ENCODE assay signal across 9 cellular contexts in the genomic region with DNA sequence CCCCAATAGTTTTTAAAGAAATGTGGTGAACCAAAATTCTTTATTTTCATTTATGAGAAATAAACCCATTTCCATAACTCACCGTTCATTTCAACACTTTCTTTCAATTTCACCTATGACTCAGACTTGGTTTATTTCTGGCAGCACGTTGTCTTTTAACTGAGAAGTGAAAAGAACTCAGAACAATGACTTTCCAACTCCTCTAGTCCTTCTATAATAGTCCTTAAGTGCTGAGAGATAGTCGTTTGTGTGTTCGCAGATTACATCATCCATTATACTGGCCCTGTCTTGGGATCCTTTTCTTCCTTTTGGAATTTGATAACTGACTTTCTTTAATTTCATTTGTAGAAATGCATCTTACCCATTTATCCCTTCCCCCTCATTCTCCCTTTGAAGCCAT.
DNase-seq lines count a peak whose midpoint lies in the region; ATAC-seq and TF ChIP-seq lines count a peak whose summit lies in the region.
"Had no signal": no experiment of that assay in that cellular context is flagged by ENCODE, and none has a peak within 500 bp of the region (broad histone marks: within the 10 kb centered on the region; RNA-seq: fewer than 3 reads in every experiment).

No MANE protein-coding gene starts in this region.

- no peak overlapping the region for H3K27ac Mint-ChIP-seq in progenitor cell of endocrine pancreas
- H3K27ac Mint-ChIP-seq in GM23338, result no peak overlapping the region

- H3K27me3 ChIP-seq in adipocyte (replicated peaks; ENCODE audit: control insufficient read depth, insufficient read depth, low read length), result no peaks in the 10 kb centered on the region
- no peaks in the 10 kb centered on the region for H3K27me3 ChIP-seq in GM23338 (ENCODE audit: insufficient read depth)

- TF ChIP-seq CTCF in progenitor cell of endocrine pancreas (IDR thresholded peaks at IDR 0.05; ENCODE audit: unreplicated experiment) (no peak), GM23338 (conservative IDR thresholded peaks at IDR 0.05; ENCODE audit: low read depth in 2 of 2) (no peak)

- no peak overlapping the region for H3K4me2 ChIP-seq in GM23338

- H3K36me3 ChIP-seq in adipocyte (ENCODE audit: control insufficient read depth, insufficient read depth, low read length, severe bottlenecking), result no peaks in the 10 kb centered on the region
- no peaks in the 10 kb centered on the region for H3K36me3 ChIP-seq in GM23338 (ENCODE audit: insufficient read depth)

- H3F3A ChIP-seq in GM23338 (replicated peaks; ENCODE audit: low read depth), result no peaks in the 10 kb centered on the region

- H3K4me3 ChIP-seq in adipocyte (ENCODE audit: low read length), result no peak overlapping the region
- H3K4me3 ChIP-seq in GM23338, result no peak overlapping the region

- H3K4me1 ChIP-seq in adipocyte (ENCODE audit: control insufficient read depth, insufficient read depth, low read length), result no peaks in the 10 kb centered on the region
- no peaks in the 10 kb centered on the region for H3K4me1 ChIP-seq in GM23338 (ENCODE audit: insufficient read depth)

- peak; percentile 84 for ATAC-seq in GM18505 (IDR thresholded peaks at IDR 0.05; ENCODE audit: unreplicated experiment)
- peak; percentile 71 for ATAC-seq in GM19463 (IDR thresholded peaks at IDR 0.05; ENCODE audit: unreplicated experiment)
- peak; percentile 89 for ATAC-seq in HG03095 (IDR thresholded peaks at IDR 0.05; ENCODE audit: unreplicated experiment)
- no peak for ATAC-seq in GM23338

- no peak overlapping the region for H3K27ac ChIP-seq in GM23338 (ENCODE audit: low read depth)

- no peak overlapping the region for H2AFZ ChIP-seq in GM23338

- H3K9me3 ChIP-seq in adipocyte (ENCODE audit: control insufficient read depth, low read length), result no peaks in the 10 kb centered on the region

- no peak overlapping the region for H3K4me3 Mint-ChIP-seq in progenitor cell of endocrine pancreas (ENCODE audit: low read depth)
- H3K4me3 Mint-ChIP-seq in GM23338, result no peak overlapping the region

- DNase-seq in adipocyte (ENCODE audit: low read depth), result peak; percentile 3
- DNase-seq in progenitor cell of endocrine pancreas (ENCODE audit: low spot score, unreplicated experiment), result no peak
- no peak for DNase-seq in GM23338 (ENCODE audit: low spot score)
- no peak for DNase-seq in HuH-7 (ENCODE audit: low spot score)
- no peak for DNase-seq in ecto neural progenitor cell (ENCODE audit: low spot score)
- DNase-seq: IMR-90 had no signal

- H3K9me3 Mint-ChIP-seq in progenitor cell of endocrine pancreas (ENCODE audit: low read depth) (peaks cover 25% of the 10 kb centered on the region), GM23338 (no peaks in the 10 kb centered on the region)

- H3K36me3 Mint-ChIP-seq in progenitor cell of endocrine pancreas (ENCODE audit: insufficient read depth) (peaks cover 2% of the 10 kb centered on the region), GM23338 (ENCODE audit: low read depth) (no peaks in the 10 kb centered on the region)

- H4K20me1 ChIP-seq in GM23338 (replicated peaks; ENCODE audit: insufficient read depth), result no peaks in the 10 kb centered on the region

- no peak overlapping the region for H3K9ac ChIP-seq in adipocyte (ENCODE audit: low read length)

- no peaks in the 10 kb centered on the region for H3K9me2 ChIP-seq in GM23338 (ENCODE audit: insufficient read depth)

- H3K4me1 Mint-ChIP-seq in progenitor cell of endocrine pancreas (ENCODE audit: low read depth) (peaks cover 13% of the 10 kb centered on the region), GM23338 (peaks cover 8% of the 10 kb centered on the region; the same call in 2 of the 3 replicates)

- no peak for TF ChIP-seq POLR2A in GM18505 (IDR thresholded peaks at IDR 0.05; ENCODE audit: borderline replicate concordance, extremely low read depth, insufficient read depth, insufficient read length)

- H3K79me2 ChIP-seq in GM23338 (replicated peaks; ENCODE audit: insufficient read depth), result no peaks in the 10 kb centered on the region

- H3K27me3 Mint-ChIP-seq in progenitor cell of endocrine pancreas (no peaks in the 10 kb centered on the region), GM23338 (ENCODE audit: insufficient read depth, low read depth, poor library complexity) (no peaks in the 10 kb centered on the region)

TF ChIP-seq in GM23338, 12 proteins besides CTCF, POLR2A, EP300 and RAD21:
- TF ChIP-seq STAT1 (IDR thresholded peaks at IDR 0.05; ENCODE audit: unreplicated experiment) (no peak), ZNF331 (CRISPR knock-in tag; IDR thresholded peaks at IDR 0.05; ENCODE audit: low read depth) (no peak), POLR2AphosphoS5 (IDR thresholded peaks at IDR 0.05; ENCODE audit: low read depth) (no peak)
- TF ChIP-seq, protein P1, sequence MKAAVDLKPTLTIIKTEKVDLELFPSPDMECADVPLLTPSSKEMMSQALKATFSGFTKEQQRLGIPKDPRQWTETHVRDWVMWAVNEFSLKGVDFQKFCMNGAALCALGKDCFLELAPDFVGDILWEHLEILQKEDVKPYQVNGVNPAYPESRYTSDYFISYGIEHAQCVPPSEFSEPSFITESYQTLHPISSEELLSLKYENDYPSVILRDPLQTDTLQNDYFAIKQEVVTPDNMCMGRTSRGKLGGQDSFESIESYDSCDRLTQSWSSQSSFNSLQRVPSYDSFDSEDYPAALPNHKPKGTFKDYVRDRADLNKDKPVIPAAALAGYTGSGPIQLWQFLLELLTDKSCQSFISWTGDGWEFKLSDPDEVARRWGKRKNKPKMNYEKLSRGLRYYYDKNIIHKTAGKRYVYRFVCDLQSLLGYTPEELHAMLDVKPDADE (IDR thresholded peaks at IDR 0.05), result no peak
- TF ChIP-seq, protein P2, sequence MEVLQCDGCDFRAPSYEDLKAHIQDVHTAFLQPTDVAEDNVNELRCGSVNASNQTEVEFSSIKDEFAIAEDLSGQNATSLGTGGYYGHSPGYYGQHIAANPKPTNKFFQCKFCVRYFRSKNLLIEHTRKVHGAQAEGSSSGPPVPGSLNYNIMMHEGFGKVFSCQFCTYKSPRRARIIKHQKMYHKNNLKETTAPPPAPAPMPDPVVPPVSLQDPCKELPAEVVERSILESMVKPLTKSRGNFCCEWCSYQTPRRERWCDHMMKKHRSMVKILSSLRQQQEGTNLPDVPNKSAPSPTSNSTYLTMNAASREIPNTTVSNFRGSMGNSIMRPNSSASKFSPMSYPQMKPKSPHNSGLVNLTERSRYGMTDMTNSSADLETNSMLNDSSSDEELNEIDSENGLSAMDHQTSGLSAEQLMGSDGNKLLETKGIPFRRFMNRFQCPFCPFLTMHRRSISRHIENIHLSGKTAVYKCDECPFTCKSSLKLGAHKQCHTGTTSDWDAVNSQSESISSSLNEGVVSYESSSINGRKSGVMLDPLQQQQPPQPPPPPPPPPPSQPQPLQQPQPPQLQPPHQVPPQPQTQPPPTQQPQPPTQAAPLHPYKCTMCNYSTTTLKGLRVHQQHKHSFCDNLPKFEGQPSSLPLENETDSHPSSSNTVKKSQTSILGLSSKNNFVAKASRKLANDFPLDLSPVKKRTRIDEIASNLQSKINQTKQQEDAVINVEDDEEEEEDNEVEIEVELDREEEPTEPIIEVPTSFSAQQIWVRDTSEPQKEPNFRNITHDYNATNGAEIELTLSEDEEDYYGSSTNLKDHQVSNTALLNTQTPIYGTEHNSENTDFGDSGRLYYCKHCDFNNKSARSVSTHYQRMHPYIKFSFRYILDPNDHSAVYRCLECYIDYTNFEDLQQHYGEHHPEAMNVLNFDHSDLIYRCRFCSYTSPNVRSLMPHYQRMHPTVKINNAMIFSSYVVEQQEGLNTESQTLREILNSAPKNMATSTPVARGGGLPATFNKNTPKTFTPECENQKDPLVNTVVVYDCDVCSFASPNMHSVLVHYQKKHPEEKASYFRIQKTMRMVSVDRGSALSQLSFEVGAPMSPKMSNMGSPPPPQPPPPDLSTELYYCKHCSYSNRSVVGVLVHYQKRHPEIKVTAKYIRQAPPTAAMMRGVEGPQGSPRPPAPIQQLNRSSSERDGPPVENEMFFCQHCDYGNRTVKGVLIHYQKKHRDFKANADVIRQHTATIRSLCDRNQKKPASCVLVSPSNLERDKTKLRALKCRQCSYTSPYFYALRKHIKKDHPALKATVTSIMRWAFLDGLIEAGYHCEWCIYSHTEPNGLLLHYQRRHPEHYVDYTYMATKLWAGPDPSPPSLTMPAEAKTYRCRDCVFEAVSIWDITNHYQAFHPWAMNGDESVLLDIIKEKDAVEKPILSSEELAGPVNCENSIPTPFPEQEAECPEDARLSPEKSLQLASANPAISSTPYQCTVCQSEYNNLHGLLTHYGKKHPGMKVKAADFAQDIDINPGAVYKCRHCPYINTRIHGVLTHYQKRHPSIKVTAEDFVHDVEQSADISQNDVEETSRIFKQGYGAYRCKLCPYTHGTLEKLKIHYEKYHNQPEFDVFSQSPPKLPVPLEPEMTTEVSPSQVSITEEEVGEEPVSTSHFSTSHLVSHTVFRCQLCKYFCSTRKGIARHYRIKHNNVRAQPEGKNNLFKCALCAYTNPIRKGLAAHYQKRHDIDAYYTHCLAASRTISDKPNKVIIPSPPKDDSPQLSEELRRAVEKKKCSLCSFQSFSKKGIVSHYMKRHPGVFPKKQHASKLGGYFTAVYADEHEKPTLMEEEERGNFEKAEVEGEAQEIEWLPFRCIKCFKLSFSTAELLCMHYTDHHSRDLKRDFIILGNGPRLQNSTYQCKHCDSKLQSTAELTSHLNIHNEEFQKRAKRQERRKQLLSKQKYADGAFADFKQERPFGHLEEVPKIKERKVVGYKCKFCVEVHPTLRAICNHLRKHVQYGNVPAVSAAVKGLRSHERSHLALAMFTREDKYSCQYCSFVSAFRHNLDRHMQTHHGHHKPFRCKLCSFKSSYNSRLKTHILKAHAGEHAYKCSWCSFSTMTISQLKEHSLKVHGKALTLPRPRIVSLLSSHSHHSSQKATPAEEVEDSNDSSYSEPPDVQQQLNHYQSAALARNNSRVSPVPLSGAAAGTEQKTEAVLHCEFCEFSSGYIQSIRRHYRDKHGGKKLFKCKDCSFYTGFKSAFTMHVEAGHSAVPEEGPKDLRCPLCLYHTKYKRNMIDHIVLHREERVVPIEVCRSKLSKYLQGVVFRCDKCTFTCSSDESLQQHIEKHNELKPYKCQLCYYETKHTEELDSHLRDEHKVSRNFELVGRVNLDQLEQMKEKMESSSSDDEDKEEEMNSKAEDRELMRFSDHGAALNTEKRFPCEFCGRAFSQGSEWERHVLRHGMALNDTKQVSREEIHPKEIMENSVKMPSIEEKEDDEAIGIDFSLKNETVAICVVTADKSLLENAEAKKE (CRISPR knock-in tag; IDR thresholded peaks at IDR 0.05), result no peak
TF ChIP-seq in GM23338: peak in this region for 0.
